8 cellular contexts compared by ENCODE assay signal in the genomic region with DNA sequence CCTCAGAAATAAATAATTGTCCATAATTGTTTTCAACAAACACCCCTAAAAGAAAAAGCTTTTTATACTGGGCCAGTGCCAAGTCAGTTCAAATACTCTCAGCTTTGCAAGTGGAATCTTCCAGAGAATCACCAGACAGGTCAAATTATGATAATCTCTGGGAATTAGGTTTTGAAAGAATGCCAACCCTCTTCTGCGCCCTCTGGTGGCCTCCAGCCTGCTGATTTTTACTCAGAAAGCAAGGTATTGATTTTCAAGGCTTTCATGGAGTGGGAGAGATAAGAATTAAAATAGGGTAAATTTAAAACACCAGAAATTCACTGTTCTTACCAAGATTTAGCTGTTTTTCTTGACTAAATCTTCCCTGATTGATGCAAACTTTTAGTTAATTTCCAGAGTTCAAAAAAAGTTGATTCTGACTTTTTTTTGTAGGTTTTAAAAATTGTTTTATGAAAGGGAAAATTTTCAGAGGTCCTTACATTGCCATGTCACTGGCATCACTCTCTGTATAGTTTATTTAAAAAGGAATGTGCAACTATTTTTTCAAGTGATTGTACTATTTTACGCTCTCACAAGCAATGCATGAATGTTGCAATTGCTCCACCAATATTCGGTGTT.
A peak's percentile ranks its signal among the peaks of the same experiment; 100 is the strongest.
DNase-seq lines count a peak whose midpoint lies in the region; ATAC-seq and TF ChIP-seq lines count a peak whose summit lies in the region.

No MANE protein-coding gene starts in this region.

- H3K27ac ChIP-seq in Panc1 (ENCODE audit: low read length), result no peak overlapping the region

- H3K27me3 ChIP-seq in Panc1 (ENCODE audit: control insufficient read depth, insufficient read depth, low read length), result no peaks in the 10 kb centered on the region

- H3K4me1 ChIP-seq in Panc1 (ENCODE audit: control insufficient read depth, insufficient read depth, low read length), result no peaks in the 10 kb centered on the region

- no peak for DNase-seq in AG10803 (ENCODE audit: low read depth)
- no peak for DNase-seq in Panc1 (ENCODE audit: low read depth, low spot score)
- DNase-seq in foreskin fibroblast, result peak; percentile 16 to 69
- DNase-seq in NCI-H146 treated with DMSO at 0.1 percent for 48 hours (lab: John Stamatoyannopoulos, UW; ENCODE audit: unreplicated experiment), result no peak
- no peak for DNase-seq in AG08396 (ENCODE audit: low spot score)

- H3K9me3 ChIP-seq in Panc1 (ENCODE audit: control insufficient read depth, insufficient read depth, low read depth, low read length), result no peaks in the 10 kb centered on the region

- intact Hi-C loops in Panc1 (cut with micrococcal nuclease; ENCODE audit: unreplicated experiment), result loop anchor here (10.0 kb wide), 1 partner anchor 448 kb away; a partner anchor contains a TSS

- POLR2A ChIA-PET in Panc1 (lab: Charles Lee), result no interaction called here

- ATAC-seq in Panc1 (no peak), GM21717 (IDR thresholded peaks at IDR 0.05; ENCODE audit: unreplicated experiment) (no peak), HG03095 (IDR thresholded peaks at IDR 0.05; ENCODE audit: unreplicated experiment) (no peak)

- H3K36me3 ChIP-seq in Panc1 (ENCODE audit: control insufficient read depth, insufficient read depth, low read length), result no peaks in the 10 kb centered on the region

- in situ Hi-C loops in Panc1 (cut with HindIII; ENCODE audit: low pct_unique_long_range_greater_than_20kb, low sequenced_read_pairs), result no loop called here

- H3K4me3 ChIP-seq in AG10803 (ENCODE audit: low read length), result no peak overlapping the region
- no peak overlapping the region for H3K4me3 ChIP-seq in Panc1 (ENCODE audit: low read depth in 2 of 2, low read length in 2 of 2)
- no peak overlapping the region for H3K4me3 ChIP-seq in foreskin fibroblast (ENCODE audit: low read depth in 1 of 2, low read length in 2 of 2)

- TF ChIP-seq CTCF in AG10803 (conservative IDR thresholded peaks at IDR 0.05; ENCODE audit: low read length) (peak; percentile 62), GM12874 (IDR thresholded peaks at IDR 0.05; ENCODE audit: insufficient read depth, low read depth, low read length) (peak; percentile 54; the same call in 1 of the 2 replicates), Panc1 (IDR thresholded peaks at IDR 0.05) (peak; percentile 78), foreskin fibroblast (IDR thresholded peaks at IDR 0.05; ENCODE audit: low read depth, low read length) (peak; percentile 40)

- CTCF ChIA-PET in Panc1 (lab: Charles Lee), result no interaction called here

- no TSS peak for BruUV-seq in Panc1 (replicated peaks; lab: Mats Ljungman, UMichigan)

Comparison
In these comparisons a context has a peak if more than half of its experiments do, and no peak if none do; other contexts are left out.
1. DNase-seq: peak in foreskin fibroblast (2 of 2); none in AG10803 (single experiment), Panc1 (single experiment), NCI-H146 treated with DMSO at 0.1 percent for 48 hours (single experiment) and AG08396 (single experiment).
2. Peak in every context shown above with its lines, with median percentiles within 50 percentile points of each other: CTCF ChIP-seq.